Comparison of ENCODE assay signal across 16 cellular contexts in genomic region chr10:21265622-21266021, GRCh38.
DNase-seq lines count a peak whose midpoint lies in the region; ATAC-seq and TF ChIP-seq lines count a peak whose summit lies in the region.
"Had no signal": no experiment of that assay in that cellular context is flagged by ENCODE, and none has a peak within 500 bp of the region (broad histone marks: within the 10 kb centered on the region; RNA-seq: fewer than 3 reads in every experiment).

No MANE protein-coding gene starts in this region.

- no peak overlapping the region for H3K14ac ChIP-seq in neuronal stem cell (ENCODE audit: low read length)

- no peak overlapping the region for H3K23ac ChIP-seq in neuronal stem cell (ENCODE audit: low read depth, low read length, poor library complexity)

- no peak overlapping the region for H2BK5ac ChIP-seq in neuronal stem cell (ENCODE audit: low read length)

- H2BK12ac ChIP-seq in neuronal stem cell (ENCODE audit: low read length): no peak overlapping the region

- no peak overlapping the region for H4K91ac ChIP-seq in neuronal stem cell (ENCODE audit: low read depth, low read length, poor library complexity)

- H3K4ac ChIP-seq in neuronal stem cell (ENCODE audit: low read length): no peak overlapping the region

- H3K9ac ChIP-seq in neuronal stem cell (ENCODE audit: low read depth, low read length, poor library complexity): no peak overlapping the region

- peaks cover 4% of the 10 kb centered on the region for H3K79me1 ChIP-seq in neuronal stem cell (ENCODE audit: low read depth, low read length)

- H3K27me3 ChIP-seq in neuronal stem cell (ENCODE audit: control insufficient read depth in 3 of 3, insufficient read depth in 3 of 3, low read depth in 1 of 3, low read length in 3 of 3): no peaks in the 10 kb centered on the region
- H3K27me3 ChIP-seq: BE2C, heart left ventricle, MG63, suprapubic skin had no signal

- H3K36me3 ChIP-seq in mucosa of descending colon (ENCODE audit: low read depth) (no peaks in the 10 kb centered on the region), neuronal stem cell (replicated peaks in 1 of 2; ENCODE audit: control insufficient read depth in 2 of 2, insufficient read depth in 2 of 2, low read length in 2 of 2) (no peaks in the 10 kb centered on the region)
- H3K36me3 ChIP-seq: BE2C, heart left ventricle, MG63, suprapubic skin had no signal

- WGBS in neuronal stem cell (ENCODE audit: extremely low coverage in 2 of 2, insufficient read length in 2 of 2, insufficient replicate concordance in 1 of 2), 2 donors: no CpG with 5 or more reads among the region's 3 CpGs

- H2BK120ac ChIP-seq in neuronal stem cell (ENCODE audit: low read depth, low read length): no peak overlapping the region

- H3K4me1 ChIP-seq in mucosa of descending colon (ENCODE audit: low read depth) (no peaks in the 10 kb centered on the region), neuronal stem cell (ENCODE audit: control insufficient read depth in 2 of 2, insufficient read depth in 1 of 2, low read depth in 1 of 2, low read length in 2 of 2) (peaks cover 10 to 16% of the 10 kb centered on the region in 2 donors)
- H3K4me1 ChIP-seq: BE2C, heart left ventricle, psoas muscle had no signal

- DNase-seq in ELR (ENCODE audit: low read depth) (peak; percentile 58), NCI-H460 (ENCODE audit: extremely low read depth, low read depth) (peak; percentile 49), choroid plexus epithelial cell (ENCODE audit: low read depth) (peak; percentile 77), mucosa of descending colon (no peak), neuronal stem cell (ENCODE audit: low spot score) (no peak), NCI-H2107 (lab: John Stamatoyannopoulos, UW) (no peak)
- DNase-seq: activated CD8-positive, alpha-beta memory T cell treated with anti-CD3 and anti-CD28 coated beads, Interleukin-2, amount 10 ng/mL, durations not matched to agents 7 days and 5 days; activated gamma-delta T cell treated with Interleukin-2 at 50 U/mL for 16 hours; BE2C; heart left ventricle; left cardiac atrium; MG63; psoas muscle had no signal

- H2AK5ac ChIP-seq in neuronal stem cell (ENCODE audit: low read depth, low read length): no peak overlapping the region

- H2BK15ac ChIP-seq in neuronal stem cell (ENCODE audit: low read length): no peak overlapping the region

- TF ChIP-seq CTCF in choroid plexus epithelial cell (conservative IDR thresholded peaks at IDR 0.05; ENCODE audit: low read depth, low read length) (no peak), mucosa of descending colon (IDR thresholded peaks at IDR 0.05) (no peak)

- no peak overlapping the region for H3K18ac ChIP-seq in neuronal stem cell (ENCODE audit: low read length)

- intact Hi-C loops in mucosa of descending colon (cut with DNase I, micrococcal nuclease): no loop called here

- no peak overlapping the region for H4K8ac ChIP-seq in neuronal stem cell (ENCODE audit: low read depth, low read length)

- no peak overlapping the region for H3K4me2 ChIP-seq in neuronal stem cell (ENCODE audit: insufficient read depth, low read length, poor library complexity, severe bottlenecking)

- peak; percentile 8 for ATAC-seq in mucosa of descending colon
- no peak for ATAC-seq in HG02798 (IDR thresholded peaks at IDR 0.05; ENCODE audit: poor library complexity, unreplicated experiment)
- no peak for ATAC-seq in GM21526 (IDR thresholded peaks at IDR 0.05; ENCODE audit: low FRiP score, unreplicated experiment)
- ATAC-seq: activated CD8-positive, alpha-beta memory T cell treated with anti-CD3 and anti-CD28 coated beads, Interleukin-2, amount 10 ng/mL, durations not matched to agents 7 days and 5 days; heart left ventricle; left cardiac atrium; psoas muscle had no signal

- H3K9me3 ChIP-seq in mucosa of descending colon: no peaks in the 10 kb centered on the region
- H3K9me3 ChIP-seq in neuronal stem cell (replicated peaks in 1 of 2; ENCODE audit: control insufficient read depth in 2 of 2, insufficient read depth in 1 of 2, low read depth in 1 of 2, low read length in 2 of 2): no peaks in the 10 kb centered on the region
- H3K9me3 ChIP-seq: BE2C, heart left ventricle, MG63, psoas muscle, suprapubic skin had no signal

- no peak overlapping the region for H3K27ac ChIP-seq in neuronal stem cell (replicated peaks; ENCODE audit: low read length)
- H3K27ac ChIP-seq: heart left ventricle, psoas muscle, suprapubic skin had no signal

- H3K4me3 ChIP-seq in choroid plexus epithelial cell (ENCODE audit: low read depth, low read length) (no peak overlapping the region), mucosa of descending colon (no peak overlapping the region), neuronal stem cell (ENCODE audit: low read length in 2 of 2) (no peak overlapping the region)
- H3K4me3 ChIP-seq: heart left ventricle, MG63, psoas muscle, suprapubic skin had no signal

- no peak overlapping the region for H2AFZ ChIP-seq in neuronal stem cell (ENCODE audit: low read length)

Comparison
In these comparisons a context has a peak if more than half of its experiments do, and no peak if none do; other contexts are left out.
1. DNase-seq: peak in ELR (single experiment), NCI-H460 (single experiment) and choroid plexus epithelial cell (single experiment); none in mucosa of descending colon (0 of 3), neuronal stem cell (single experiment) and NCI-H2107 (single experiment).